Comparison of ENCODE assay signal across 1 cellular context in genomic region chr2:112958428-112959108, GRCh38.
TF ChIP-seq lines count a peak whose summit lies in the region.

No MANE protein-coding gene starts in this region.

TF ChIP-seq in GM23338, 12 proteins besides CTCF, POLR2A, EP300 and RAD21 (continued from another document):
- TF ChIP-seq, protein P1, sequence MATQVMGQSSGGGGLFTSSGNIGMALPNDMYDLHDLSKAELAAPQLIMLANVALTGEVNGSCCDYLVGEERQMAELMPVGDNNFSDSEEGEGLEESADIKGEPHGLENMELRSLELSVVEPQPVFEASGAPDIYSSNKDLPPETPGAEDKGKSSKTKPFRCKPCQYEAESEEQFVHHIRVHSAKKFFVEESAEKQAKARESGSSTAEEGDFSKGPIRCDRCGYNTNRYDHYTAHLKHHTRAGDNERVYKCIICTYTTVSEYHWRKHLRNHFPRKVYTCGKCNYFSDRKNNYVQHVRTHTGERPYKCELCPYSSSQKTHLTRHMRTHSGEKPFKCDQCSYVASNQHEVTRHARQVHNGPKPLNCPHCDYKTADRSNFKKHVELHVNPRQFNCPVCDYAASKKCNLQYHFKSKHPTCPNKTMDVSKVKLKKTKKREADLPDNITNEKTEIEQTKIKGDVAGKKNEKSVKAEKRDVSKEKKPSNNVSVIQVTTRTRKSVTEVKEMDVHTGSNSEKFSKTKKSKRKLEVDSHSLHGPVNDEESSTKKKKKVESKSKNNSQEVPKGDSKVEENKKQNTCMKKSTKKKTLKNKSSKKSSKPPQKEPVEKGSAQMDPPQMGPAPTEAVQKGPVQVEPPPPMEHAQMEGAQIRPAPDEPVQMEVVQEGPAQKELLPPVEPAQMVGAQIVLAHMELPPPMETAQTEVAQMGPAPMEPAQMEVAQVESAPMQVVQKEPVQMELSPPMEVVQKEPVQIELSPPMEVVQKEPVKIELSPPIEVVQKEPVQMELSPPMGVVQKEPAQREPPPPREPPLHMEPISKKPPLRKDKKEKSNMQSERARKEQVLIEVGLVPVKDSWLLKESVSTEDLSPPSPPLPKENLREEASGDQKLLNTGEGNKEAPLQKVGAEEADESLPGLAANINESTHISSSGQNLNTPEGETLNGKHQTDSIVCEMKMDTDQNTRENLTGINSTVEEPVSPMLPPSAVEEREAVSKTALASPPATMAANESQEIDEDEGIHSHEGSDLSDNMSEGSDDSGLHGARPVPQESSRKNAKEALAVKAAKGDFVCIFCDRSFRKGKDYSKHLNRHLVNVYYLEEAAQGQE (IDR thresholded peaks at IDR 0.05; ENCODE audit: unreplicated experiment) = no peak
- TF ChIP-seq STAT1 (IDR thresholded peaks at IDR 0.05; ENCODE audit: unreplicated experiment) (no peak), NANOG (IDR thresholded peaks at IDR 0.05; ENCODE audit: borderline replicate concordance) (no peak), JUNB (IDR thresholded peaks at IDR 0.05; ENCODE audit: unreplicated experiment) (no peak), EZH2 (IDR thresholded peaks at IDR 0.05; ENCODE audit: low read depth, unreplicated experiment) (no peak), ZNF331 (CRISPR knock-in tag; IDR thresholded peaks at IDR 0.05; ENCODE audit: low read depth) (no peak)
TF ChIP-seq in GM23338: peak in this region for 0.
